In genomic region chr6:106099235-106099537, GRCh38 we compare ENCODE assay signal across 8 cellular contexts. TPM values are rescaled to one million over a fixed set of nuclear protein-coding genes. Genes with fewer than 3 reads are reported as not detected.
A peak's percentile ranks its signal among the peaks of the same experiment; 100 is the strongest.
DNase-seq lines count a peak whose midpoint lies in the region; TF ChIP-seq lines count a peak whose summit lies in the region.

No MANE protein-coding gene starts in this region.

- H3K27me3 ChIP-seq in endodermal cell (ENCODE audit: control insufficient read depth, insufficient read depth, low read length, poor library complexity, severe bottlenecking) (no peaks in the 10 kb centered on the region), neutrophil (no peaks in the 10 kb centered on the region)

- H3K4me3 Mint-ChIP-seq in endodermal cell = peak overlapping the region; percentile 21

- H3K4me1 ChIP-seq in endodermal cell (ENCODE audit: control insufficient read depth, insufficient read depth, low read length) = peaks cover 13% of the 10 kb centered on the region
- peaks cover 33 to 39% of the 10 kb centered on the region in 2 experiments for H3K4me1 ChIP-seq in neutrophil (ENCODE audit: control insufficient read depth in 1 of 2, insufficient read depth in 1 of 2, low read depth in 1 of 2, low read length in 1 of 2)

- H3K36me3 ChIP-seq in endodermal cell (ENCODE audit: control insufficient read depth, insufficient read depth, low read length) = peaks cover 93% of the 10 kb centered on the region
- H3K36me3 ChIP-seq in neutrophil = peaks cover 14% of the 10 kb centered on the region

- TF ChIP-seq CTCF in endodermal cell (conservative IDR thresholded peaks at IDR 0.05) (no peak), neutrophil (IDR thresholded peaks at IDR 0.05) (no peak)

- DNase-seq in EH (ENCODE audit: low read depth) (peak; percentile 42), NCI-H1105 treated with DMSO at 0.1 percent for 48 hours (lab: John Stamatoyannopoulos, UW) (peak; percentile 57), endodermal cell (no peak), LoVo (ENCODE audit: low spot score) (no peak), head of caudate nucleus (no peak), anterior cingulate cortex (lab: John Stamatoyannopoulos, UW) (no peak)
- no peak for DNase-seq in central memory CD4-positive, alpha-beta T cell

- H3K27me3 Mint-ChIP-seq in endodermal cell (ENCODE audit: insufficient read depth) = no peaks in the 10 kb centered on the region

- H3K27ac Mint-ChIP-seq in endodermal cell = peak overlapping the region; percentile 18

- intact Hi-C loops in head of caudate nucleus (cut with DNase I) = no loop called here

- peaks cover 72% of the 10 kb centered on the region for H3K4me1 Mint-ChIP-seq in endodermal cell

- H3K9me3 Mint-ChIP-seq in endodermal cell = no peaks in the 10 kb centered on the region

- no peaks in the 10 kb centered on the region for H3K9me3 ChIP-seq in endodermal cell (ENCODE audit: control insufficient read depth, low read length)
- no peaks in the 10 kb centered on the region for H3K9me3 ChIP-seq in neutrophil

- 83 to 96% methylated on average over 4 to 7 of the region's 7 CpGs for WGBS in endodermal cell (ENCODE audit: insufficient coverage in 1 of 2, insufficient read length in 1 of 2), 2 experiments

- H3K27ac ChIP-seq in endodermal cell (ENCODE audit: low read depth, low read length) (no peak overlapping the region), neutrophil (peak overlapping the region; percentile 96)

- H3K4me3 ChIP-seq in endodermal cell (ENCODE audit: low read length) (no peak overlapping the region), neutrophil (ENCODE audit: low read depth in 1 of 2, low read length in 1 of 2) (peak overlapping the region in 1 of 2 experiments; percentile 82)

- peaks cover 78% of the 10 kb centered on the region for H3K36me3 Mint-ChIP-seq in endodermal cell (ENCODE audit: low read depth)

- H3K9ac ChIP-seq in endodermal cell (ENCODE audit: extremely low read depth, low read length, poor library complexity, severe bottlenecking) = no peak overlapping the region

RNA-seq across cellular contexts. Expression of gene PRDM1, which starts 13.1 kb away (rescaled TPM):
- 10 to 100 TPM; 54.0 to 74.3 TPM for total RNA-seq in endodermal cell
- polyA plus RNA-seq in endodermal cell (2013, experiment 1 of 2) = 6.9 TPM
- polyA plus RNA-seq in endodermal cell (2013, experiment 2 of 2) = 8.0 TPM

Comparison
In these comparisons a context has a peak if more than half of its experiments do, and no peak if none do; other contexts are left out.
1. DNase-seq: peak in EH (single experiment) and NCI-H1105 treated with DMSO at 0.1 percent for 48 hours (single experiment); none in endodermal cell (single experiment), LoVo (single experiment), central memory CD4-positive, alpha-beta T cell (single experiment), head of caudate nucleus (0 of 42) and anterior cingulate cortex (0 of 58).